1 cellular context compared by ENCODE assay signal in genomic region chr6:30396833-30397479, GRCh38.
A peak's percentile ranks its signal among the peaks of the same experiment; 100 is the strongest.
TF ChIP-seq lines count a peak whose summit lies in the region.

No MANE protein-coding gene starts in this region.

TF ChIP-seq in HepG2, 621 proteins besides CTCF, POLR2A, EP300 and RAD21 (continued from another document):
- TF ChIP-seq THAP9 (CRISPR knock-in tag; IDR thresholded peaks at IDR 0.05; ENCODE audit: borderline replicate concordance): peak; percentile 67; the same call in 1 of the 2 replicates
- TF ChIP-seq, protein P1, sequence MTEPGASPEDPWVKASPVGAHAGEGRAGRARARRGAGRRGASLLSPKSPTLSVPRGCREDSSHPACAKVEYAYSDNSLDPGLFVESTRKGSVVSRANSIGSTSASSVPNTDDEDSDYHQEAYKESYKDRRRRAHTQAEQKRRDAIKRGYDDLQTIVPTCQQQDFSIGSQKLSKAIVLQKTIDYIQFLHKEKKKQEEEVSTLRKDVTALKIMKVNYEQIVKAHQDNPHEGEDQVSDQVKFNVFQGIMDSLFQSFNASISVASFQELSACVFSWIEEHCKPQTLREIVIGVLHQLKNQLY (CRISPR knock-in tag; IDR thresholded peaks at IDR 0.05): no peak
- TF ChIP-seq MAZ (IDR thresholded peaks at IDR 0.05; ENCODE audit: borderline replicate concordance, low read depth, low read length): no peak
- TF ChIP-seq MAZ (CRISPR knock-in tag; IDR thresholded peaks at IDR 0.05; ENCODE audit: low read depth): no peak
- TF ChIP-seq CENPBD1 (CRISPR knock-in tag; IDR thresholded peaks at IDR 0.05; ENCODE audit: borderline replicate concordance, low read depth): no peak
- TF ChIP-seq ZNF296 (CRISPR knock-in tag; conservative IDR thresholded peaks at IDR 0.05): no peak
- no peak for TF ChIP-seq TRIM22 (IDR thresholded peaks at IDR 0.05)
- TF ChIP-seq, protein P2, sequence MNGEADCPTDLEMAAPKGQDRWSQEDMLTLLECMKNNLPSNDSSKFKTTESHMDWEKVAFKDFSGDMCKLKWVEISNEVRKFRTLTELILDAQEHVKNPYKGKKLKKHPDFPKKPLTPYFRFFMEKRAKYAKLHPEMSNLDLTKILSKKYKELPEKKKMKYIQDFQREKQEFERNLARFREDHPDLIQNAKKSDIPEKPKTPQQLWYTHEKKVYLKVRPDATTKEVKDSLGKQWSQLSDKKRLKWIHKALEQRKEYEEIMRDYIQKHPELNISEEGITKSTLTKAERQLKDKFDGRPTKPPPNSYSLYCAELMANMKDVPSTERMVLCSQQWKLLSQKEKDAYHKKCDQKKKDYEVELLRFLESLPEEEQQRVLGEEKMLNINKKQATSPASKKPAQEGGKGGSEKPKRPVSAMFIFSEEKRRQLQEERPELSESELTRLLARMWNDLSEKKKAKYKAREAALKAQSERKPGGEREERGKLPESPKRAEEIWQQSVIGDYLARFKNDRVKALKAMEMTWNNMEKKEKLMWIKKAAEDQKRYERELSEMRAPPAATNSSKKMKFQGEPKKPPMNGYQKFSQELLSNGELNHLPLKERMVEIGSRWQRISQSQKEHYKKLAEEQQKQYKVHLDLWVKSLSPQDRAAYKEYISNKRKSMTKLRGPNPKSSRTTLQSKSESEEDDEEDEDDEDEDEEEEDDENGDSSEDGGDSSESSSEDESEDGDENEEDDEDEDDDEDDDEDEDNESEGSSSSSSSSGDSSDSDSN (CRISPR knock-in tag; IDR thresholded peaks at IDR 0.05): peak; percentile 31; the same call in 1 of the 2 replicates
- TF ChIP-seq FLYWCH1 (CRISPR knock-in tag; IDR thresholded peaks at IDR 0.05): no peak
- no peak for TF ChIP-seq ZNF18 (CRISPR knock-in tag; IDR thresholded peaks at IDR 0.05; ENCODE audit: insufficient replicate concordance)
- no peak for TF ChIP-seq ZBTB1 (CRISPR knock-in tag; IDR thresholded peaks at IDR 0.05; ENCODE audit: borderline replicate concordance)
- no peak for TF ChIP-seq PCBP2 (optimal IDR thresholded peaks at IDR 0.05; ENCODE audit: low read depth, low read length, poor library complexity, severe bottlenecking)
- no peak for TF ChIP-seq SAP130 (CRISPR knock-in tag; IDR thresholded peaks at IDR 0.05; ENCODE audit: low read depth)
- no peak for TF ChIP-seq TEAD2 (CRISPR knock-in tag; IDR thresholded peaks at IDR 0.05)
- TF ChIP-seq JUN (CRISPR knock-in tag; IDR thresholded peaks at IDR 0.05): no peak
- TF ChIP-seq ETV6 (CRISPR knock-in tag; conservative IDR thresholded peaks at IDR 0.05): no peak
- TF ChIP-seq SMAD9 (CRISPR knock-in tag; IDR thresholded peaks at IDR 0.05): no peak
- TF ChIP-seq ELF3 (CRISPR knock-in tag; IDR thresholded peaks at IDR 0.05): 0 out of 2 replicates have a peak, but pooled peaks have one; percentile 31
- TF ChIP-seq, protein P3, sequence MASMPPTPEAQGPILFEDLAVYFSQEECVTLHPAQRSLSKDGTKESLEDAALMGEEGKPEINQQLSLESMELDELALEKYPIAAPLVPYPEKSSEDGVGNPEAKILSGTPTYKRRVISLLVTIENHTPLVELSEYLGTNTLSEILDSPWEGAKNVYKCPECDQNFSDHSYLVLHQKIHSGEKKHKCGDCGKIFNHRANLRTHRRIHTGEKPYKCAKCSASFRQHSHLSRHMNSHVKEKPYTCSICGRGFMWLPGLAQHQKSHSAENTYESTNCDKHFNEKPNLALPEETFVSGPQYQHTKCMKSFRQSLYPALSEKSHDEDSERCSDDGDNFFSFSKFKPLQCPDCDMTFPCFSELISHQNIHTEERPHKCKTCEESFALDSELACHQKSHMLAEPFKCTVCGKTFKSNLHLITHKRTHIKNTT (CRISPR knock-in tag; IDR thresholded peaks at IDR 0.05): no peak
- TF ChIP-seq, protein P4, sequence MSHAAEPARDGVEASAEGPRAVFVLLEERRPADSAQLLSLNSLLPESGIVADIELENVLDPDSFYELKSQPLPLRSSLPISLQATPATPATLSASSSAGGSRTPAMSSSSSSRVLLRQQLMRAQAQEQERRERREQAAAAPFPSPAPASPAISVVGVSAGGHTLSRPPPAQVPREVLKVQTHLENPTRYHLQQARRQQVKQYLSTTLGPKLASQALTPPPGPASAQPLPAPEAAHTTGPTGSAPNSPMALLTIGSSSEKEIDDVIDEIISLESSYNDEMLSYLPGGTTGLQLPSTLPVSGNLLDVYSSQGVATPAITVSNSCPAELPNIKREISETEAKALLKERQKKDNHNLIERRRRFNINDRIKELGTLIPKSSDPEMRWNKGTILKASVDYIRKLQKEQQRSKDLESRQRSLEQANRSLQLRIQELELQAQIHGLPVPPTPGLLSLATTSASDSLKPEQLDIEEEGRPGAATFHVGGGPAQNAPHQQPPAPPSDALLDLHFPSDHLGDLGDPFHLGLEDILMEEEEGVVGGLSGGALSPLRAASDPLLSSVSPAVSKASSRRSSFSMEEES (CRISPR knock-in tag; IDR thresholded peaks at IDR 0.05): no peak
- TF ChIP-seq ZKSCAN5 (CRISPR knock-in tag; IDR thresholded peaks at IDR 0.05): no peak
- no peak for TF ChIP-seq SRSF9 (IDR thresholded peaks at IDR 0.05; ENCODE audit: borderline replicate concordance, insufficient read depth, low read depth, low read length, poor library complexity, severe bottlenecking)
- TF ChIP-seq KLF16 (CRISPR knock-in tag; IDR thresholded peaks at IDR 0.05): no peak
TF ChIP-seq in HepG2: peak in this region for 78.
